ENCODE assay signal across 1 cellular context in genomic region chr11:65185166-65185565, GRCh38.
TF ChIP-seq lines count a peak whose summit lies in the region.

No MANE protein-coding gene starts in this region.

TF ChIP-seq in WTC11, 78 proteins besides CTCF, POLR2A, EP300 and RAD21 (continued from another document):
- TF ChIP-seq ARID4B (CRISPR knock-in tag; IDR thresholded peaks at IDR 0.05; ENCODE audit: borderline replicate concordance): no peak
- no peak for TF ChIP-seq AR (CRISPR knock-in tag; IDR thresholded peaks at IDR 0.05)
- TF ChIP-seq TP53 (CRISPR knock-in tag; IDR thresholded peaks at IDR 0.05): no peak
- TF ChIP-seq OVOL2 (CRISPR knock-in tag; IDR thresholded peaks at IDR 0.05; ENCODE audit: borderline replicate concordance): no peak
